ENCODE assay signal across 18 cellular contexts in the genomic region with DNA sequence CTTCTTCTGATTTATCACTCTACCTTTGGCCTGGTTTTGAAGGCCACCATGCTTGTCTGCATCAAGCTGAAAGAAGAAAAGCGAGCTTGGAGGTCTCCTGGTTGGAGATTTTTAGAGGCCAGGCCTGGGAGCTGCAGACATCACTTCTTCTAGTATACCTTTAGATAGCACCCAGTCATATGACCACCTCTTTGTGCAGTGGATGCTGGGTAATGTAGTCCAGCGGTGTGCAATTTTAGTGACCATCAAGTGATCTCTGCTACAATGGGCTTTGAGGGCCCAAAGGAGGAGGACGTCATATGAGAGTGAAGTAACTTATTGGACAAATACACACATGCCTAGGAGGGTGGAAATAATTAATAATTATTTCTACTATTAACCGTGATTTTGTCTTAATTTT. TPM values are rescaled to one million over a fixed set of nuclear protein-coding genes. Genes with fewer than 3 reads are reported as not detected.
"Had no signal": no experiment of that assay in that cellular context is flagged by ENCODE, and none has a peak within 500 bp of the region (broad histone marks: within the 10 kb centered on the region; RNA-seq: fewer than 3 reads in every experiment).

No MANE protein-coding gene starts in this region.

- H3K27me3 Mint-ChIP-seq: memory B cell had no signal

- H3K9me3 Mint-ChIP-seq: activated CD4-positive, alpha-beta memory T cell treated with anti-CD3 and anti-CD28 coated beads, Interleukin-2, amount 10 ng/mL, durations not matched to agents 7 days and 5 days; activated naive CD4-positive, alpha-beta T cell treated with anti-CD3 and anti-CD28 coated beads for 36 hours; activated T-cell treated with anti-CD3 and anti-CD28 coated beads, Interleukin-2, amount 50 U/mL, for 4 hours; brain; effector memory CD8-positive, alpha-beta T cell; memory B cell; naive B cell; neural crest cell; type B pancreatic cell had no signal

- H3K36me3 ChIP-seq: right atrium auricular region had no signal

- H3K27ac ChIP-seq: hepatocyte, right atrium auricular region, testis had no signal

- H3K4me2 ChIP-seq: hepatocyte had no signal

- H3K9me3 ChIP-seq: mucosa of descending colon, right atrium auricular region, testis had no signal

- H2AFZ ChIP-seq: hepatocyte had no signal

- H3K79me2 ChIP-seq: hepatocyte had no signal

- H3K27ac Mint-ChIP-seq: activated CD4-positive, alpha-beta memory T cell treated with anti-CD3 and anti-CD28 coated beads, Interleukin-2, amount 10 ng/mL, durations not matched to agents 7 days and 5 days; activated naive CD4-positive, alpha-beta T cell treated with anti-CD3 and anti-CD28 coated beads for 36 hours; brain; effector memory CD8-positive, alpha-beta T cell; memory B cell; naive B cell; progenitor cell of endocrine pancreas; type B pancreatic cell had no signal

- H3K4me3 Mint-ChIP-seq: activated CD4-positive, alpha-beta memory T cell treated with anti-CD3 and anti-CD28 coated beads, Interleukin-2, amount 10 ng/mL, durations not matched to agents 7 days and 5 days; activated naive CD4-positive, alpha-beta T cell treated with anti-CD3 and anti-CD28 coated beads for 36 hours; activated T-cell treated with anti-CD3 and anti-CD28 coated beads, Interleukin-2, amount 50 U/mL, for 4 hours; effector memory CD8-positive, alpha-beta T cell; memory B cell; neural crest cell; type B pancreatic cell had no signal

- ATAC-seq: activated T-cell treated with anti-CD3 and anti-CD28 coated beads, Interleukin-2, amount 50 U/mL, for 4 hours; effector memory CD8-positive, alpha-beta T cell; mucosa of descending colon had no signal

- H3K4me3 ChIP-seq: hepatocyte, mucosa of descending colon, right atrium auricular region, testis had no signal

- DNase-seq: activated CD4-positive, alpha-beta memory T cell treated with anti-CD3 and anti-CD28 coated beads, Interleukin-2, amount 10 ng/mL, durations not matched to agents 7 days and 5 days; activated CD4-positive, alpha-beta T cell treated with anti-CD3 and anti-CD28 coated beads for 4 hours; activated naive CD4-positive, alpha-beta T cell treated with anti-CD3 and anti-CD28 coated beads for 36 hours; activated T-cell treated with anti-CD3 and anti-CD28 coated beads, Interleukin-2, amount 50 U/mL, for 4 hours; caudate nucleus; effector memory CD8-positive, alpha-beta T cell; foreskin fibroblast; mucosa of descending colon; naive B cell; stimulated activated CD4-positive, alpha-beta T cell treated with anti-CD3 and anti-CD28 coated beads, Interleukin-2, amount 100 ng/mL, for 24 hours; testis had no signal

- H3K27me3 ChIP-seq: hepatocyte, right atrium auricular region, testis had no signal

RNA-seq across cellular contexts. Expression of gene WNT5B, which starts 15.2 kb away (rescaled TPM):
- total RNA-seq: activated naive CD4-positive, alpha-beta T cell treated with anti-CD3 and anti-CD28 coated beads for 36 hours had no signal
